ENCODE assay signal across 17 cellular contexts in genomic region chr2:5507374-5507773, GRCh38.
"Had no signal": no experiment of that assay in that cellular context is flagged by ENCODE, and none has a peak within 500 bp of the region (broad histone marks: within the 10 kb centered on the region; RNA-seq: fewer than 3 reads in every experiment).

No MANE protein-coding gene starts in this region.

- H3K4me3 ChIP-seq: gastrocnemius medialis, heart left ventricle, mucosa of descending colon, pancreas, thoracic aorta, upper lobe of left lung had no signal

- H3K4me1 ChIP-seq: gastrocnemius medialis, heart left ventricle, pancreas, upper lobe of left lung had no signal

- DNase-seq: activated B cell treated with CpG ODN at 0.5 μM for 24 hours; activated CD4-positive, alpha-beta memory T cell treated with anti-CD3 and anti-CD28 coated beads for 36 hours; activated CD4-positive, alpha-beta T cell treated with anti-CD3 and anti-CD28 coated beads for 4 hours; effector CD4-positive, alpha-beta T cell; gastrocnemius medialis; heart left ventricle; immature natural killer cell; kidney glomerular epithelial cell; left ventricle myocardium superior; mucosa of descending colon; naive thymus-derived CD4-positive, alpha-beta T cell; pancreas; stimulated activated naive B cell treated with anti-CD40 and anti-IgM and Interleukin-4, amounts not matched to agents 10 μg/mL and 1 μg/mL and 100 μg/mL, for 72 hours had no signal

- H3K36me3 ChIP-seq: gastrocnemius medialis, heart left ventricle, neutrophil, pancreas, thoracic aorta, upper lobe of left lung had no signal

- H3K27ac ChIP-seq: gastrocnemius medialis, heart left ventricle, neutrophil, pancreas, thoracic aorta, upper lobe of left lung had no signal

- H3K27me3 ChIP-seq: gastrocnemius medialis, heart left ventricle, neutrophil, pancreas, upper lobe of left lung had no signal

- ATAC-seq: esophagus mucosa; gastrocnemius medialis; heart left ventricle; left ventricle myocardium superior; mucosa of descending colon; naive thymus-derived CD4-positive, alpha-beta T cell; pancreas; stimulated activated naive B cell treated with anti-CD40 and anti-IgM and Interleukin-4, amounts not matched to agents 10 μg/mL and 1 μg/mL and 100 μg/mL, for 72 hours had no signal
